In genomic region chr13:110897024-110897423, GRCh38 we compare ENCODE assay signal across 1 cellular context.
TF ChIP-seq lines count a peak whose summit lies in the region.

No MANE protein-coding gene starts in this region.

TF ChIP-seq in H1, 55 proteins besides CTCF, POLR2A, EP300 and RAD21:
- no peak for TF ChIP-seq RXRA (IDR thresholded peaks at IDR 0.05; ENCODE audit: insufficient read depth, low read depth, low read length)
- no peak for TF ChIP-seq BCL11A (IDR thresholded peaks at IDR 0.05; ENCODE audit: low read depth in 2 of 2, low read length in 2 of 2)
- TF ChIP-seq POLR2AphosphoS5 (IDR thresholded peaks at IDR 0.05; ENCODE audit: low read depth, low read length), result peak; percentile 55; the same call in 1 of the 2 replicates
